ENCODE assay signal across 8 cellular contexts in the genomic region with DNA sequence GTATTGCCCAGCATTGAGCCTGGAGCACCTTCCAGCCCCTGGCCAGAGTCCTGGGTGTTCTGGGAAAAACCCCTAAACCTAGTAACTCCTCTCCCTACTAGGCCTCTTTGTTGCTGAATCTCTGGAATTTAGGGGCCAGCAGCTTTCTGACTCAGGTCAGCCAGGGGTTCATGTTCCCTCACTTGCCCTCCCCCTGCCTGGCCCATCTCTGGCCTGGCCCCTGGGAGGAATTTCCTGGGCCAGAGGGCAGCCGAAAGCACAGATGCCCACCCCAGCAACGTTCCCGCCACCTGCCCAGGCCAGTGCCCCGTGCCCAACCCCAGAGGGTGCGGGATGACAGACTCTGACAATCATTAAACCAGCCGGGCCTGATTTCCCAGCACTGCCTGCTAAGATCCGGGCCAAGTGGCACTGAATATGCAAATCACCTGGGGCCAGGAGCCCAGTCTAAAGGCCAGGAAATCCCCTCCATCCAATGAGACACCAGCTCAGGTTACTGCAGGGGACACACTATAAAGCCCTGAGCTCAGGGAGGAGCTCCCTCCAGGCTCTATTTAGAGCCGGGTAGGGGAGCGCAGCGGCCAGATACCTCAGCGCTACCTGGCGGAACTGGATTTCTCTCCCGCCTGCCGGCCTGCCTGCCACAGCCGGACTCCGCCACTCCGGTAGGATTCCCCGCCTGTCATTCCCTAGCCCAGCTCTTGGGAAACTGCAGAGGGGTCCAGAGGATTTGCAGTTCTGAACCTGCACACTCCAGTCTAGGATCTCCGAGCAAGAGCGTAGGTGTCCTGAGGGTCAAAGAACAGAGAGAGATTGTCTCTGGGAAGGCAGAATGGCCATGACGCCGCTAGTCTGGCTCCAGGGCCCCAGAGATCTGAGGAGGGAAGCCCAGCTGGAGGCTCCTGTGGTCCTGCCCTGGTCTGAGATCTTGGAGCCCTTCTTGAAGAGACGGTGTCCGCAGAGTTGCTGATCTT. TPM values are rescaled to one million over a fixed set of nuclear protein-coding genes. Genes with fewer than 3 reads are reported as not detected.
A peak's percentile ranks its signal among the peaks of the same experiment; 100 is the strongest.
DNase-seq lines count a peak whose midpoint lies in the region; ATAC-seq and TF ChIP-seq lines count a peak whose summit lies in the region.

A gene (plus strand): TSS at position 546 of the 974 bp plus-strand sequence. CDS start 550 bp downstream, outside the sequence.

- no peak within 1 kb of the TSS for H2AFZ ChIP-seq in Karpas-422 (ENCODE audit: low read length)

- H3K27me3 ChIP-seq in Karpas-422 (ENCODE audit: low read length) (no peaks in the 10 kb centered on the region), adipocyte (replicated peaks; ENCODE audit: control insufficient read depth, insufficient read depth, low read length) (peaks cover 7% of the 10 kb centered on the region), lower lobe of right lung (ENCODE audit: low read depth) (no peaks in the 10 kb centered on the region)

- H3K9ac ChIP-seq in ES-I3 (ENCODE audit: low read depth, low read length): peak within 1 kb of the TSS; percentile 63
- no peak within 1 kb of the TSS; the same call in 1 of the 2 replicates for H3K9ac ChIP-seq in Karpas-422 (ENCODE audit: low read length)
- H3K9ac ChIP-seq in adipocyte (ENCODE audit: low read length): no peak within 1 kb of the TSS

- no peaks in the 10 kb centered on the region for H3K79me2 ChIP-seq in Karpas-422 (ENCODE audit: low read length)

- peaks cover 15% of the 10 kb centered on the region for H3K36me3 Mint-ChIP-seq in stimulated activated effector memory CD8-positive, alpha-beta T cell treated with anti-CD3 and anti-CD28 coated beads, Interleukin-12 subunit alpha, Interleukin-12 subunit beta, amount 100 ng/mL, for 72 hours
- H3K36me3 Mint-ChIP-seq in T-helper 17 cell (ENCODE audit: low read depth): no peaks in the 10 kb centered on the region

- H3K9me3 ChIP-seq in ES-I3 (ENCODE audit: control insufficient read depth, insufficient read depth, low read length): no peaks in the 10 kb centered on the region
- H3K9me3 ChIP-seq in Karpas-422 (ENCODE audit: low read length): no peaks in the 10 kb centered on the region
- no peaks in the 10 kb centered on the region for H3K9me3 ChIP-seq in adipocyte (ENCODE audit: control insufficient read depth, low read length)
- H3K9me3 ChIP-seq in lower lobe of right lung: no peaks in the 10 kb centered on the region
- H3K9me3 ChIP-seq in T-helper 17 cell (ENCODE audit: control insufficient read depth, low read length, poor library complexity, severe bottlenecking): no peaks in the 10 kb centered on the region

- DNase-seq in Karpas-422 (peak; percentile 75), adipocyte (ENCODE audit: low read depth) (peak; percentile 20), lower lobe of right lung (peak; percentile 86), T-helper 17 cell (no peak), OCI-M1 (lab: John Stamatoyannopoulos, UW) (no peak)
- DNase-seq in stimulated activated effector memory CD8-positive, alpha-beta T cell treated with anti-CD3 and anti-CD28 coated beads, Interleukin-12 subunit alpha, Interleukin-12 subunit beta, amount 100 ng/mL, for 72 hours (ENCODE audit: low spot score in 2 of 2): no peak

- H4K20me1 ChIP-seq in Karpas-422 (ENCODE audit: insufficient read depth, low read depth, low read length): no peaks in the 10 kb centered on the region; the same call in 1 of the 2 replicates

- H3K36me3 ChIP-seq in ES-I3 (ENCODE audit: insufficient read depth, low read length) (peaks cover 3% of the 10 kb centered on the region; the same call in 1 of the 2 replicates), Karpas-422 (ENCODE audit: insufficient read depth, low read length) (no peaks in the 10 kb centered on the region; the same call in 1 of the 2 replicates), adipocyte (ENCODE audit: control insufficient read depth, insufficient read depth, low read length, severe bottlenecking) (peaks cover 3% of the 10 kb centered on the region), lower lobe of right lung (peaks cover 34% of the 10 kb centered on the region)

- H3K27ac ChIP-seq in Karpas-422 (ENCODE audit: low read length) (no peak within 1 kb of the TSS), lower lobe of right lung (peak within 1 kb of the TSS; percentile 83)

- peak; percentile 88 for ATAC-seq in GM21529 (IDR thresholded peaks at IDR 0.05; ENCODE audit: unreplicated experiment)
- peak; percentile 85 to 88 for ATAC-seq in lower lobe of right lung
- no peak for ATAC-seq in stimulated activated effector memory CD8-positive, alpha-beta T cell treated with anti-CD3 and anti-CD28 coated beads, Interleukin-12 subunit alpha, Interleukin-12 subunit beta, amount 100 ng/mL, for 72 hours
- no peak for ATAC-seq in T-helper 17 cell

- intact Hi-C loops in lower lobe of right lung (cut with DNase I): no loop called here

- peak within 1 kb of the TSS; percentile 27 for H3K4me2 ChIP-seq in Karpas-422 (ENCODE audit: low read depth, low read length, poor library complexity, severe bottlenecking)

- H3K4me3 Mint-ChIP-seq in stimulated activated effector memory CD8-positive, alpha-beta T cell treated with anti-CD3 and anti-CD28 coated beads, Interleukin-12 subunit alpha, Interleukin-12 subunit beta, amount 100 ng/mL, for 72 hours: no peak within 1 kb of the TSS
- H3K4me3 Mint-ChIP-seq in T-helper 17 cell: no peak within 1 kb of the TSS

- H3K4me3 ChIP-seq in Karpas-422 (ENCODE audit: low read length) (no peak within 1 kb of the TSS), adipocyte (ENCODE audit: low read length) (no peak within 1 kb of the TSS), lower lobe of right lung (peak within 1 kb of the TSS; percentile 57)

- no peak for TF ChIP-seq CTCF in lower lobe of right lung (IDR thresholded peaks at IDR 0.05)

- H3K27me3 Mint-ChIP-seq in T-helper 17 cell: no peaks in the 10 kb centered on the region

- H3K4me1 Mint-ChIP-seq in stimulated activated effector memory CD8-positive, alpha-beta T cell treated with anti-CD3 and anti-CD28 coated beads, Interleukin-12 subunit alpha, Interleukin-12 subunit beta, amount 100 ng/mL, for 72 hours: no peaks in the 10 kb centered on the region
- peaks cover 2% of the 10 kb centered on the region for H3K4me1 Mint-ChIP-seq in T-helper 17 cell

- H3K4me1 ChIP-seq in ES-I3 (ENCODE audit: insufficient read depth, low read length) (peaks cover 25% of the 10 kb centered on the region), Karpas-422 (ENCODE audit: low read length) (peaks cover 12% of the 10 kb centered on the region), adipocyte (ENCODE audit: control insufficient read depth, insufficient read depth, low read length) (peaks cover 10% of the 10 kb centered on the region), lower lobe of right lung (peaks cover 11% of the 10 kb centered on the region)

- H3K9me3 Mint-ChIP-seq in stimulated activated effector memory CD8-positive, alpha-beta T cell treated with anti-CD3 and anti-CD28 coated beads, Interleukin-12 subunit alpha, Interleukin-12 subunit beta, amount 100 ng/mL, for 72 hours: no peaks in the 10 kb centered on the region

- H3K27ac Mint-ChIP-seq in stimulated activated effector memory CD8-positive, alpha-beta T cell treated with anti-CD3 and anti-CD28 coated beads, Interleukin-12 subunit alpha, Interleukin-12 subunit beta, amount 100 ng/mL, for 72 hours: no peak within 1 kb of the TSS
- H3K27ac Mint-ChIP-seq in T-helper 17 cell: no peak within 1 kb of the TSS

- H3K9me2 ChIP-seq in Karpas-422 (replicated peaks; ENCODE audit: insufficient read depth, low read length): no peaks in the 10 kb centered on the region

RNA-seq across cellular contexts. Expression of the gene that starts here (rescaled TPM):
- 0.19 and 0.76 TPM in 2 replicates for total RNA-seq in Karpas-422 (2014; rRNA removed; shearing (Covaris generic); ENCODE audit: low replicate concordance)
- total RNA-seq in lower lobe of right lung: 74.1 TPM
- 1 to 10 TPM; 1.6 to 2.0 TPM for total RNA-seq in T-helper 17 cell

Comparison
In these comparisons a context has a peak if more than half of its experiments do, and no peak if none do; other contexts are left out.
1. RNA of the gene that starts here (total RNA-seq): 74.1 TPM in lower lobe of right lung (single experiment); 1.6 to 2.0 TPM in T-helper 17 cell and 0.19 to 0.76 TPM in Karpas-422; every median in the first group is over 10 times any median in the second.
2. Peak in DNase-seq and H3K4me2 ChIP-seq in Karpas-422; RNA of the gene not detected or under 1 TPM.
3. ATAC-seq: peak in GM21529 (single experiment) and lower lobe of right lung (2 of 2); none in stimulated activated effector memory CD8-positive, alpha-beta T cell treated with anti-CD3 and anti-CD28 coated beads, Interleukin-12 subunit alpha, Interleukin-12 subunit beta, amount 100 ng/mL, for 72 hours (single experiment) and T-helper 17 cell (single experiment).
4. DNase-seq: peak in adipocyte (single experiment) and lower lobe of right lung (single experiment); none in stimulated activated effector memory CD8-positive, alpha-beta T cell treated with anti-CD3 and anti-CD28 coated beads, Interleukin-12 subunit alpha, Interleukin-12 subunit beta, amount 100 ng/mL, for 72 hours (0 of 2), T-helper 17 cell (0 of 3) and OCI-M1 (single experiment).